In the genomic region with DNA sequence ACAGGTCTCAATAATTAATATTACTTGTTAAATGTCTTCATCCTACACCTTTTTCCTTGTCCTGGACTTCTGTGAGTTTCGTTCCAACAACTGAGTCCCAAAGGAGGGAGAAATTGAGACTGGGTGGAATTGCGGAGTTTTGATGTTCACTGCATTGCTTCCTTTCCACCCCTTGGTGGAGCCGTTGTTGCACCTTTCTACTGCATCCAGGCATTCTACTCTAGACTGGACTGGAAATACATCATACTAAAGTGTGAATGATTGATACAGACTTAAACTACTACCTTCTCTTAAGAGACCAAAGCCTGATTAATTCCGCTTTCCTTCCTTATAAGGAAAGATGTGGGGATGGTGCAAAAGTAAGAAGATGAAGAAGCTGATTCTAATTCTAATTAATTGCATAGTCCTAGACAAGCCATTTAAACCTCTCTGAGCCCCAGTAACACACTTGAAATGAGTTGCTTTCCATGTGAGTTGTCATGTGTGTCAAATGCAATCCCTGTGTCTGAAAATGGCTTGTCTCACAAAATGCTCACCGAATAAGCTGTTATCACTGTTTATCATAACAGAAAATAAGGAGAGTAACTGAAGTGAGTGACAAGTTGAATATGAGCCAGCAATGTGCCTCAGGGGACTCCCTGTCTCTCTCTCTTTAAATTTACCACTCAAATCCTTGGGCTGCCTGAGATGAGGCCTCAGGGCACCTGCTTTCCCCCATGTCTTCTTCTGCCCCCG, we compare ENCODE assay signal across 8 cellular contexts.
A peak's percentile ranks its signal among the peaks of the same experiment; 100 is the strongest.
DNase-seq lines count a peak whose midpoint lies in the region; ATAC-seq, FAIRE-seq and TF ChIP-seq lines count a peak whose summit lies in the region.

No MANE protein-coding gene starts in this region.

- no peaks in the 10 kb centered on the region for H3F3A ChIP-seq in GM23248 (ENCODE audit: insufficient read depth)

- POLR2A ChIA-PET in A549 (lab: Yijun Ruan, JAX) = no interaction called here

- H3K9ac ChIP-seq in GM23248 (no peak overlapping the region), NT2/D1 (ENCODE audit: insufficient read length, low read depth) (no peak overlapping the region)

- H3K4me3 ChIP-seq in A549 (no peak overlapping the region), GM23248 (no peak overlapping the region), NT2/D1 (ENCODE audit: insufficient read length, low read depth) (no peak overlapping the region), fibroblast of villous mesenchyme (ENCODE audit: low read depth, low read length) (no peak overlapping the region)

- no peaks in the 10 kb centered on the region for H4K20me1 ChIP-seq in GM23248 (ENCODE audit: insufficient read depth)

- no peak overlapping the region for H3K4me3 Mint-ChIP-seq in activated naive CD8-positive, alpha-beta T cell treated with anti-CD3 and anti-CD28 coated beads, Interleukin-2, amount 50 U/mL, for 24 hours

- no peaks in the 10 kb centered on the region for H3K9me3 Mint-ChIP-seq in activated naive CD8-positive, alpha-beta T cell treated with anti-CD3 and anti-CD28 coated beads, Interleukin-2, amount 50 U/mL, for 24 hours

- WGBS in A549 (ENCODE audit: missing lambda C conversion rate) = 19% methylated on average over 6 of the region's 6 CpGs
- WGBS in GM23248 (ENCODE audit: low coverage in 1 of 2, low lambda C conversion rate in 2 of 2, missing lambda C conversion rate in 2 of 2), 2 experiments = 35 to 47% methylated on average over 6 of the region's 6 CpGs

- no peak for FAIRE-seq in A549 (lab: Jason Lieb, UNC)

- H3K36me3 ChIP-seq in GM23248 (ENCODE audit: low read depth) (no peaks in the 10 kb centered on the region), NT2/D1 (ENCODE audit: insufficient read depth, insufficient read length, low read length) (no peaks in the 10 kb centered on the region)

- no peak for TF ChIP-seq EP300 in A549 (IDR thresholded peaks at IDR 0.05)

- TF ChIP-seq POLR2A in A549 (IDR thresholded peaks at IDR 0.05; ENCODE audit: low read length) = no peak

- H3K27ac ChIP-seq in A549 (no peak overlapping the region), GM23248 (no peak overlapping the region)

- no peaks in the 10 kb centered on the region for H3K27me3 Mint-ChIP-seq in activated naive CD8-positive, alpha-beta T cell treated with anti-CD3 and anti-CD28 coated beads, Interleukin-2, amount 50 U/mL, for 24 hours

- H3K4me1 Mint-ChIP-seq in activated naive CD8-positive, alpha-beta T cell treated with anti-CD3 and anti-CD28 coated beads, Interleukin-2, amount 50 U/mL, for 24 hours = no peaks in the 10 kb centered on the region

- DNase-seq in A549 (ENCODE audit: low read depth in 1 of 2, low spot score in 1 of 2) (peak in 1 of 2 experiments; percentile 21), GM23248 (peak; percentile 3), NT2/D1 (ENCODE audit: low read depth, low spot score) (peak; percentile 43), fibroblast of villous mesenchyme (ENCODE audit: low read depth) (peak; percentile 22), T1000 (lab: John Stamatoyannopoulos, UW) (no peak), occipital lobe (lab: John Stamatoyannopoulos, UW) (no peak)
- DNase-seq in activated naive CD8-positive, alpha-beta T cell treated with anti-CD3 and anti-CD28 coated beads, Interleukin-2, amount 50 U/mL, for 24 hours = no peak

- H3K79me2 ChIP-seq in GM23248 (ENCODE audit: insufficient read depth) = no peaks in the 10 kb centered on the region

- CTCF ChIA-PET in A549 (lab: Yijun Ruan, JAX) = interaction anchor here (1.2 kb wide), 1 partner anchor 13 kb away, joined by 3 read pairs; no protein-coding TSS in a partner anchor

- no peaks in the 10 kb centered on the region for H3K36me3 Mint-ChIP-seq in activated naive CD8-positive, alpha-beta T cell treated with anti-CD3 and anti-CD28 coated beads, Interleukin-2, amount 50 U/mL, for 24 hours (ENCODE audit: low read depth)

- no peak overlapping the region for H3K27ac Mint-ChIP-seq in activated naive CD8-positive, alpha-beta T cell treated with anti-CD3 and anti-CD28 coated beads, Interleukin-2, amount 50 U/mL, for 24 hours

- H3K4me2 ChIP-seq in A549 (no peak overlapping the region), GM23248 (ENCODE audit: unreplicated experiment) (no peak overlapping the region)

- TF ChIP-seq CTCF in A549 (IDR thresholded peaks at IDR 0.05) (peak; percentile 30; the same call in 2 of the 3 replicates), fibroblast of villous mesenchyme (IDR thresholded peaks at IDR 0.05; ENCODE audit: insufficient read depth, low read depth, low read length) (peak; percentile 54)

- H3K4me1 ChIP-seq in A549 (no peaks in the 10 kb centered on the region), GM23248 (ENCODE audit: insufficient read depth) (no peaks in the 10 kb centered on the region), NT2/D1 (ENCODE audit: insufficient read depth, insufficient read length) (no peaks in the 10 kb centered on the region)

- H3K9me3 ChIP-seq in A549 (no peaks in the 10 kb centered on the region), GM23248 (ENCODE audit: low read depth) (no peaks in the 10 kb centered on the region), NT2/D1 (ENCODE audit: insufficient read depth, low read length) (no peaks in the 10 kb centered on the region)

- in situ Hi-C loops in GM23248 (cut with MboI) = no loop called here

- no peaks in the 10 kb centered on the region for H3K9me2 ChIP-seq in GM23248 (ENCODE audit: insufficient read depth)

- H3K27me3 ChIP-seq in GM23248 (replicated peaks; ENCODE audit: insufficient read depth) (no peaks in the 10 kb centered on the region), NT2/D1 (ENCODE audit: insufficient read depth, insufficient read length) (no peaks in the 10 kb centered on the region)

- H2AFZ ChIP-seq in GM23248 = no peak overlapping the region

- TF ChIP-seq RAD21 in A549 (conservative IDR thresholded peaks at IDR 0.05 in 1 of 2, IDR thresholded peaks at IDR 0.05 in 1 of 2) = peak; percentile 42 to 54; a peak in 4 of 5 replicates

- ATAC-seq in A549 (peak in 1 of 2 experiments; percentile 58; a peak in 1 of 6 replicates), GM19351 (IDR thresholded peaks at IDR 0.05; ENCODE audit: unreplicated experiment) (no peak)
- no peak for ATAC-seq in activated naive CD8-positive, alpha-beta T cell treated with anti-CD3 and anti-CD28 coated beads, Interleukin-2, amount 50 U/mL, for 24 hours

TF ChIP-seq in A549, 52 proteins besides CTCF, POLR2A, EP300 and RAD21:
- TF ChIP-seq HES2 (IDR thresholded peaks at IDR 0.05) = no peak
- no peak for TF ChIP-seq HOXB13 (CRISPR knock-in tag; IDR thresholded peaks at IDR 0.05; ENCODE audit: low read depth)
- no peak for TF ChIP-seq KDM1A (IDR thresholded peaks at IDR 0.05; ENCODE audit: low read depth)
- TF ChIP-seq, protein P1, sequence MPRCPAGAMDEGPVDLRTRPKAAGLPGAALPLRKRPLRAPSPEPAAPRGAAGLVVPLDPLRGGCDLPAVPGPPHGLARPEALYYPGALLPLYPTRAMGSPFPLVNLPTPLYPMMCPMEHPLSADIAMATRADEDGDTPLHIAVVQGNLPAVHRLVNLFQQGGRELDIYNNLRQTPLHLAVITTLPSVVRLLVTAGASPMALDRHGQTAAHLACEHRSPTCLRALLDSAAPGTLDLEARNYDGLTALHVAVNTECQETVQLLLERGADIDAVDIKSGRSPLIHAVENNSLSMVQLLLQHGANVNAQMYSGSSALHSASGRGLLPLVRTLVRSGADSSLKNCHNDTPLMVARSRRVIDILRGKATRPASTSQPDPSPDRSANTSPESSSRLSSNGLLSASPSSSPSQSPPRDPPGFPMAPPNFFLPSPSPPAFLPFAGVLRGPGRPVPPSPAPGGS (IDR thresholded peaks at IDR 0.05) = no peak
- TF ChIP-seq GATA3 (IDR thresholded peaks at IDR 0.05; ENCODE audit: borderline replicate concordance) = no peak
- no peak for TF ChIP-seq RFX5 (IDR thresholded peaks at IDR 0.05)
- TF ChIP-seq RNF2 (IDR thresholded peaks at IDR 0.05; ENCODE audit: borderline replicate concordance, low read depth) = no peak
- TF ChIP-seq RARB (CRISPR knock-in tag; IDR thresholded peaks at IDR 0.05) = no peak
- TF ChIP-seq SREBF2 (IDR thresholded peaks at IDR 0.05) = no peak
- TF ChIP-seq HOXB5 (CRISPR knock-in tag; IDR thresholded peaks at IDR 0.05) = no peak
- TF ChIP-seq FOSL2 (IDR thresholded peaks at IDR 0.05) = no peak
- TF ChIP-seq FOSL2 (CRISPR knock-in tag; IDR thresholded peaks at IDR 0.05) = no peak
- TF ChIP-seq NR3C1 (IDR thresholded peaks at IDR 0.05) = no peak
- no peak for TF ChIP-seq JUNB (IDR thresholded peaks at IDR 0.05)
- TF ChIP-seq EHF (CRISPR knock-in tag; IDR thresholded peaks at IDR 0.05) = no peak
- TF ChIP-seq HDAC2 (IDR thresholded peaks at IDR 0.05) = no peak
- TF ChIP-seq CHD4 (IDR thresholded peaks at IDR 0.05; ENCODE audit: borderline replicate concordance) = no peak
- TF ChIP-seq, protein P2, sequence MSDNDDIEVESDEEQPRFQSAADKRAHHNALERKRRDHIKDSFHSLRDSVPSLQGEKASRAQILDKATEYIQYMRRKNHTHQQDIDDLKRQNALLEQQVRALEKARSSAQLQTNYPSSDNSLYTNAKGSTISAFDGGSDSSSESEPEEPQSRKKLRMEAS (IDR thresholded peaks at IDR 0.05) = no peak

Comparison
In these comparisons a context has a peak if more than half of its experiments do, and no peak if none do; other contexts are left out.
1. DNase-seq: peak in GM23248 (single experiment), NT2/D1 (single experiment) and fibroblast of villous mesenchyme (single experiment); none in activated naive CD8-positive, alpha-beta T cell treated with anti-CD3 and anti-CD28 coated beads, Interleukin-2, amount 50 U/mL, for 24 hours (single experiment), T1000 (single experiment) and occipital lobe (single experiment).